In the genomic region with DNA sequence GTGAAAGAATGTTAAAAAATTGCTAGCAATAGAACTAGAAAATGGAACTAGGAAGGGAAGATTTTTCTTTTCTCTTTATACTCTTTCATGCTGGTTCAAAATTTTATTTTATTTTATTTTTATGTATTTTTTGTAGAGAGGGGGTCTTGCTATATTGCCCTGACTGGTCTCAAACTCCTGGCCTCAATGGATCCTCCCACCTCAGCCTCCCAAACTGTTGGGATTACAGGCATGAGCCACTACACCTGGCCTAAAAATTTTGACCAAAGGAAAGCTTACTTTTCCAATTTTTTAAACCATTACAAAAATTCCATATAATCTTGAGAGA, we compare ENCODE assay signal across 9 cellular contexts. TPM values are rescaled to one million over a fixed set of nuclear protein-coding genes. Genes with fewer than 3 reads are reported as not detected.
A peak's percentile ranks its signal among the peaks of the same experiment; 100 is the strongest.
DNase-seq lines count a peak whose midpoint lies in the region; ATAC-seq and TF ChIP-seq lines count a peak whose summit lies in the region.
"Had no signal": no experiment of that assay in that cellular context is flagged by ENCODE, and none has a peak within 500 bp of the region (broad histone marks: within the 10 kb centered on the region; RNA-seq: fewer than 3 reads in every experiment).

No MANE protein-coding gene starts in this region.

- H3K4me3 ChIP-seq in DOHH2 (ENCODE audit: low read length) (no peak overlapping the region), left lung (no peak overlapping the region)

- H3K4me1 ChIP-seq in DOHH2 (ENCODE audit: control insufficient read depth, low read length) (peaks cover 7% of the 10 kb centered on the region), left lung (peaks cover 21 to 40% of the 10 kb centered on the region in 2 donors)

- no peak overlapping the region for H3K4me3 Mint-ChIP-seq in stimulated activated effector memory CD8-positive, alpha-beta T cell treated with anti-CD3 and anti-CD28 coated beads, Interleukin-12 subunit alpha, Interleukin-12 subunit beta, amount 100 ng/mL, for 72 hours

- H3K9me3 ChIP-seq in DOHH2 (ENCODE audit: control insufficient read depth, insufficient read depth, low read length), result no peaks in the 10 kb centered on the region
- H3K9me3 ChIP-seq in left lung, result no peaks in the 10 kb centered on the region

- no peaks in the 10 kb centered on the region for H4K20me1 ChIP-seq in DOHH2 (ENCODE audit: control insufficient read depth, insufficient read depth, low read depth, low read length)

- no peak for TF ChIP-seq CTCF in DOHH2 (IDR thresholded peaks at IDR 0.05; ENCODE audit: low read depth, low read length, poor library complexity, severe bottlenecking)
- TF ChIP-seq CTCF in VCaP (conservative IDR thresholded peaks at IDR 0.05), result no peak
- peak; percentile 59 to 62 for TF ChIP-seq CTCF in left lung (IDR thresholded peaks at IDR 0.05)

- H3K9me2 ChIP-seq in DOHH2 (replicated peaks; ENCODE audit: control insufficient read depth, low read length), result no peaks in the 10 kb centered on the region

- H3K27ac ChIP-seq in DOHH2 (ENCODE audit: low read depth, low read length) (no peak overlapping the region), VCaP (peak overlapping the region; percentile 88), left lung (peak overlapping the region; percentile 81 to 84)

- intact Hi-C loops in left lung (cut with DNase I), result loop anchor here in 1 of 2 donors (10.0 kb wide), 1 partner anchor 359 kb away; the partner anchor contains the start of gene NOB1

- H3K36me3 ChIP-seq in DOHH2 (ENCODE audit: control insufficient read depth, low read length) (no peaks in the 10 kb centered on the region), left lung (no peaks in the 10 kb centered on the region)

- DNase-seq in left lung (no peak), NCI-H82 (lab: John Stamatoyannopoulos, UW) (no peak), kidney glomerular epithelial cell (lab: John Stamatoyannopoulos, UW) (no peak), NCI-H2171 (lab: John Stamatoyannopoulos, UW) (no peak)
- no peak for DNase-seq in stimulated activated effector memory CD8-positive, alpha-beta T cell treated with anti-CD3 and anti-CD28 coated beads, Interleukin-12 subunit alpha, Interleukin-12 subunit beta, amount 100 ng/mL, for 72 hours (ENCODE audit: low spot score in 2 of 2)

- H3K79me2 ChIP-seq in DOHH2 (ENCODE audit: control insufficient read depth, low read length), result no peaks in the 10 kb centered on the region

- ATAC-seq in left lung (no peak), HG03039 (IDR thresholded peaks at IDR 0.05; ENCODE audit: unreplicated experiment) (no peak)
- ATAC-seq in stimulated activated effector memory CD8-positive, alpha-beta T cell treated with anti-CD3 and anti-CD28 coated beads, Interleukin-12 subunit alpha, Interleukin-12 subunit beta, amount 100 ng/mL, for 72 hours, result no peak

- peaks cover 5% of the 10 kb centered on the region for H3K4me1 Mint-ChIP-seq in stimulated activated effector memory CD8-positive, alpha-beta T cell treated with anti-CD3 and anti-CD28 coated beads, Interleukin-12 subunit alpha, Interleukin-12 subunit beta, amount 100 ng/mL, for 72 hours

- peaks cover 3% of the 10 kb centered on the region for H3K36me3 Mint-ChIP-seq in stimulated activated effector memory CD8-positive, alpha-beta T cell treated with anti-CD3 and anti-CD28 coated beads, Interleukin-12 subunit alpha, Interleukin-12 subunit beta, amount 100 ng/mL, for 72 hours

- H3K27ac Mint-ChIP-seq in stimulated activated effector memory CD8-positive, alpha-beta T cell treated with anti-CD3 and anti-CD28 coated beads, Interleukin-12 subunit alpha, Interleukin-12 subunit beta, amount 100 ng/mL, for 72 hours, result peak overlapping the region; percentile 60

- H3K4me2 ChIP-seq in DOHH2 (ENCODE audit: low read length), result peak overlapping the region; percentile 37; the same call in 1 of the 2 replicates

- H3K9me3 Mint-ChIP-seq in stimulated activated effector memory CD8-positive, alpha-beta T cell treated with anti-CD3 and anti-CD28 coated beads, Interleukin-12 subunit alpha, Interleukin-12 subunit beta, amount 100 ng/mL, for 72 hours, result no peaks in the 10 kb centered on the region

- H3F3A ChIP-seq in DOHH2 (ENCODE audit: control insufficient read depth, insufficient read depth), result no peaks in the 10 kb centered on the region

- H3K27me3 ChIP-seq in DOHH2 (ENCODE audit: control insufficient read depth, low read length) (no peaks in the 10 kb centered on the region), left lung (no peaks in the 10 kb centered on the region)

RNA-seq across cellular contexts. Expression of gene TERF2, which starts 10.0 kb away (rescaled TPM):
- 10 to 100 TPM; 24.1 to 26.5 TPM for total RNA-seq in left lung

RNA-seq across cellular contexts. Expression of gene CYB5B, which starts 28.6 kb away (rescaled TPM):
- total RNA-seq in left lung, result 100 to 1,000 TPM; 102 to 117 TPM

RNA-seq across cellular contexts. Expression of gene TMED6, which starts 44.2 kb away (rescaled TPM):
- total RNA-seq in left lung, result 1 to 10 TPM; 1.2 to 4.2 TPM
- total RNA-seq: fibroblast of lung had no signal

RNA-seq across cellular contexts. Expression of gene NIP7, which starts 56.3 kb away (rescaled TPM):
- 10 to 100 TPM; 17.4 to 25.8 TPM for total RNA-seq in left lung

RNA-seq across cellular contexts. Expression of gene COG8, which starts 56.5 kb away (rescaled TPM):
- total RNA-seq in left lung, result 10 to 100 TPM; 29.9 to 34.3 TPM

Comparison
In these comparisons a context has a peak if more than half of its experiments do, and no peak if none do; other contexts are left out.
1. CTCF ChIP-seq: peak in left lung (2 of 2); none in DOHH2 (single experiment) and VCaP (single experiment).